34 cellular contexts compared by ENCODE assay signal in the genomic region with DNA sequence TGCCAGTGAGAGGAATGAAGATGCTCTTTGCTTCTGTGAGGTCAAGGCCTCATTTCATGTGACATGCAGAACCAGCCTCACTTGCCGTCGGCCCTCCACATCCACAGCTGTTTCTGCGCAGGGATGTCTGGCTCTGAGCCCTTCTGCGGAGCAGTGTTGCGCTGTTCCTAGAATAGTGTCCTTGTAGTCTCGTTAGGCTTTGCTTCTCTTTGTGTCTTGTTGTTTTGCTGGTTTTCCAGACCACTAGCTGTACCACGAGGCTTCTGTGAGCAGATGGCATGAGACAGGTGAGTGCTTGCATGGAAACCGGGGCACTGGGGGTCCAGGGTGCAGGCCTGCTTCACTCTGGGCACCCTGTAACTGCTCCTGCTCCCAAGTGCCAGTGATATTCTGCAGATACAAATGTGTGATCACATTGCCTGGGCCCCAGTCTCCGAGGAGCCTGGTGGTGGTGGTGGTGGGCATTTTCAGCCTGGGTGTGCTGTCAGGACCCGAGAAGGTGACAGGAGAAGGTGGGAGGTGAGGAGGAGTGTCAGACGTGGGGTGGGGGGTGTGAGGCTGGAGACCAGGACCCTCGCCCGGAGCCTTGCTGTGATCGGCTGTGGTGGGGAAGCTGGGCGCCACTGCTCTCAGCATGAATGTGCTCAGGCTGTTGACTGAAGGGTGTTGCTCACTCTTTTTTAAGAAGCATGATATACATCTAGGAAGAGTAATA. TPM values are rescaled to one million over a fixed set of nuclear protein-coding genes. Genes with fewer than 3 reads are reported as not detected.
DNase-seq lines count a peak whose midpoint lies in the region; ATAC-seq, FAIRE-seq and TF ChIP-seq lines count a peak whose summit lies in the region.
"Had no signal": no experiment of that assay in that cellular context is flagged by ENCODE, and none has a peak within 500 bp of the region (broad histone marks: within the 10 kb centered on the region; RNA-seq: fewer than 3 reads in every experiment).

No MANE protein-coding gene starts in this region.

- H3K4me3 ChIP-seq in bronchial epithelial cell (ENCODE audit: low read depth, low read length) (no peak overlapping the region), suprapubic skin (no peak overlapping the region), Karpas-422 (ENCODE audit: low read length) (no peak overlapping the region)
- H3K4me3 ChIP-seq: gastrocnemius medialis, GM23338, right lobe of liver, SJCRH30, transverse colon had no signal

- H3K9me3 ChIP-seq in suprapubic skin = no peaks in the 10 kb centered on the region
- H3K9me3 ChIP-seq in Karpas-422 (ENCODE audit: low read length) = no peaks in the 10 kb centered on the region
- H3K9me3 ChIP-seq: Caco-2, gastrocnemius medialis, right lobe of liver, SJCRH30, transverse colon had no signal

- no peaks in the 10 kb centered on the region for H3K27me3 Mint-ChIP-seq in neural crest cell (ENCODE audit: low read depth)
- H3K27me3 Mint-ChIP-seq: activated CD4-positive, alpha-beta T cell treated with anti-CD3 and anti-CD28 coated beads, Interleukin-2, amount 10 ng/mL, durations not matched to agents 7 days and 5 days had no signal

- H3K27me3 ChIP-seq in bronchial epithelial cell (ENCODE audit: control insufficient read depth, insufficient read depth, low read length) (no peaks in the 10 kb centered on the region), suprapubic skin (no peaks in the 10 kb centered on the region), Karpas-422 (ENCODE audit: low read length) (no peaks in the 10 kb centered on the region)
- H3K27me3 ChIP-seq: gastrocnemius medialis, right lobe of liver, SJCRH30, transverse colon had no signal

- H4K20me1 ChIP-seq in Karpas-422 (ENCODE audit: insufficient read depth, low read depth, low read length) = no peaks in the 10 kb centered on the region

- H3K9me2 ChIP-seq in Karpas-422 (replicated peaks; ENCODE audit: insufficient read depth, low read length) = no peaks in the 10 kb centered on the region

- no peak overlapping the region for H3K4me2 ChIP-seq in Karpas-422 (ENCODE audit: low read depth, low read length, poor library complexity, severe bottlenecking)
- H3K4me2 ChIP-seq: GM23338 had no signal

- H3K4me3 Mint-ChIP-seq in neural crest cell = no peak overlapping the region
- H3K4me3 Mint-ChIP-seq: activated CD4-positive, alpha-beta T cell treated with anti-CD3 and anti-CD28 coated beads, Interleukin-2, amount 10 ng/mL, durations not matched to agents 7 days and 5 days; activated naive CD4-positive, alpha-beta T cell treated with anti-CD3 and anti-CD28 coated beads for 36 hours; brain; GM23338; nephron had no signal

- no peak for ATAC-seq in HG03521 (IDR thresholded peaks at IDR 0.05; ENCODE audit: unreplicated experiment)
- ATAC-seq: gastrocnemius medialis, GM23338 had no signal

- no peaks in the 10 kb centered on the region for H3K79me2 ChIP-seq in Karpas-422 (ENCODE audit: low read length)

- TF ChIP-seq EP300 in suprapubic skin (IDR thresholded peaks at IDR 0.05) = no peak

- peaks cover 5% of the 10 kb centered on the region for H3K9me3 Mint-ChIP-seq in neural crest cell
- H3K9me3 Mint-ChIP-seq: activated CD4-positive, alpha-beta T cell treated with anti-CD3 and anti-CD28 coated beads, Interleukin-2, amount 10 ng/mL, durations not matched to agents 7 days and 5 days; GM23338 had no signal

- 85% methylated on average over 14 of the region's 15 CpGs for WGBS in suprapubic skin

- H2AFZ ChIP-seq in Karpas-422 (ENCODE audit: low read length) = no peak overlapping the region
- H2AFZ ChIP-seq: GM23338 had no signal

- DNase-seq in activated CD4-positive, CD25-positive, alpha-beta regulatory T cell treated with anti-CD3 and anti-CD28 coated beads, Interleukin-2, amount 50 U/mL, for 72 hours = peak; percentile 11
- no peak for DNase-seq in activated CD4-positive, CD25-positive, alpha-beta regulatory T cell (lab: John Stamatoyannopoulos, UW)
- DNase-seq in bronchial epithelial cell (ENCODE audit: low read depth) (no peak), neural crest cell (ENCODE audit: low read depth, low spot score) (no peak), suprapubic skin (ENCODE audit: low spot score in 2 of 2) (peak; percentile 49 to 56), Karpas-422 (no peak), COLO668 (lab: John Stamatoyannopoulos, UW; ENCODE audit: unreplicated experiment) (no peak)
- DNase-seq: activated CD4-positive, alpha-beta T cell treated with anti-CD3 and anti-CD28 coated beads, Interleukin-2, amount 10 ng/mL, durations not matched to agents 7 days and 5 days; activated naive CD4-positive, alpha-beta T cell treated with anti-CD3 and anti-CD28 coated beads for 36 hours; Caco-2; DMS79; gastrocnemius medialis; KBM-7; NCI-H1092 treated with DMSO at 0.1 percent for 48 hours; NCI-H1694 treated with DMSO at 0.1 percent for 48 hours; NCI-H2171; posterior cingulate gyrus; SJCRH30; stimulated activated CD4-positive, alpha-beta T cell treated with anti-CD3 and anti-CD28 coated beads, Interleukin-4, amount 100 ng/mL, for 1 hour; SW 1271; T-helper 9 cell; transverse colon; WERI-Rb-1 had no signal

- H3K27ac ChIP-seq in suprapubic skin = no peak overlapping the region
- H3K27ac ChIP-seq in Karpas-422 (ENCODE audit: low read length) = no peak overlapping the region
- H3K27ac ChIP-seq: 22Rv1, C4-2B, gastrocnemius medialis, right lobe of liver, SJCRH30, transverse colon, WERI-Rb-1 had no signal

- no peak for TF ChIP-seq POLR2A in suprapubic skin (IDR thresholded peaks at IDR 0.05)

- no peak overlapping the region for H3K9ac ChIP-seq in Karpas-422 (ENCODE audit: low read length)

- TF ChIP-seq CTCF in bronchial epithelial cell (IDR thresholded peaks at IDR 0.05; ENCODE audit: insufficient read depth, low read length, severe bottlenecking) (no peak), neural crest cell (conservative IDR thresholded peaks at IDR 0.05) (no peak), suprapubic skin (IDR thresholded peaks at IDR 0.05) (no peak)

- peak overlapping the region; percentile 43 for H3K27ac Mint-ChIP-seq in neural crest cell (ENCODE audit: unreplicated experiment)
- H3K27ac Mint-ChIP-seq: activated CD4-positive, alpha-beta T cell treated with anti-CD3 and anti-CD28 coated beads, Interleukin-2, amount 10 ng/mL, durations not matched to agents 7 days and 5 days; activated naive CD4-positive, alpha-beta T cell treated with anti-CD3 and anti-CD28 coated beads for 36 hours; GM23338; nephron had no signal

- peaks cover 7% of the 10 kb centered on the region for H3K4me1 Mint-ChIP-seq in neural crest cell
- H3K4me1 Mint-ChIP-seq: activated CD4-positive, alpha-beta T cell treated with anti-CD3 and anti-CD28 coated beads, Interleukin-2, amount 10 ng/mL, durations not matched to agents 7 days and 5 days had no signal

- H3K4me1 ChIP-seq in suprapubic skin (peaks cover 10% of the 10 kb centered on the region), Karpas-422 (ENCODE audit: low read length) (no peaks in the 10 kb centered on the region)
- H3K4me1 ChIP-seq: Caco-2, right lobe of liver, SJCRH30, transverse colon had no signal

- peak; percentile 32 for FAIRE-seq in bronchial epithelial cell (lab: Jason Lieb, UNC)
- FAIRE-seq: G401.6 had no signal

- no peaks in the 10 kb centered on the region for H3K36me3 Mint-ChIP-seq in neural crest cell (ENCODE audit: low read depth)

- H3K36me3 ChIP-seq in bronchial epithelial cell (ENCODE audit: control insufficient read depth, insufficient read depth, low read length) = no peaks in the 10 kb centered on the region
- H3K36me3 ChIP-seq in suprapubic skin = no peaks in the 10 kb centered on the region
- H3K36me3 ChIP-seq in Karpas-422 (ENCODE audit: insufficient read depth, low read length) = no peaks in the 10 kb centered on the region
- H3K36me3 ChIP-seq: gastrocnemius medialis, right lobe of liver, SJCRH30, transverse colon, WERI-Rb-1 had no signal

RNA-seq across cellular contexts. Expression of a gene that starts 34.3 kb away (rescaled TPM):
- total RNA-seq in bronchial epithelial cell = not detected in 2 replicates
- total RNA-seq in neural crest cell = 1.4 and 1.7 TPM in 2 replicates
- 10 to 100 TPM; 10.1 to 31.6 (median 15.1) TPM for total RNA-seq in suprapubic skin
- total RNA-seq in Karpas-422 (2014; rRNA removed; shearing (Covaris generic); ENCODE audit: low replicate concordance) = 204 and 269 TPM in 2 replicates
- total RNA-seq: fibroblast of lung, MCF 10A, NCI-H460 had no signal

Comparison
In these comparisons a context has a peak if more than half of its experiments do, and no peak if none do; other contexts are left out.
1. DNase-seq: peak in activated CD4-positive, CD25-positive, alpha-beta regulatory T cell treated with anti-CD3 and anti-CD28 coated beads, Interleukin-2, amount 50 U/mL, for 72 hours (single experiment) and suprapubic skin (2 of 2); none in activated CD4-positive, CD25-positive, alpha-beta regulatory T cell (0 of 4), bronchial epithelial cell (single experiment), neural crest cell (single experiment), Karpas-422 (single experiment) and COLO668 (single experiment).